ENCODE assay signal across 9 cellular contexts in the genomic region with DNA sequence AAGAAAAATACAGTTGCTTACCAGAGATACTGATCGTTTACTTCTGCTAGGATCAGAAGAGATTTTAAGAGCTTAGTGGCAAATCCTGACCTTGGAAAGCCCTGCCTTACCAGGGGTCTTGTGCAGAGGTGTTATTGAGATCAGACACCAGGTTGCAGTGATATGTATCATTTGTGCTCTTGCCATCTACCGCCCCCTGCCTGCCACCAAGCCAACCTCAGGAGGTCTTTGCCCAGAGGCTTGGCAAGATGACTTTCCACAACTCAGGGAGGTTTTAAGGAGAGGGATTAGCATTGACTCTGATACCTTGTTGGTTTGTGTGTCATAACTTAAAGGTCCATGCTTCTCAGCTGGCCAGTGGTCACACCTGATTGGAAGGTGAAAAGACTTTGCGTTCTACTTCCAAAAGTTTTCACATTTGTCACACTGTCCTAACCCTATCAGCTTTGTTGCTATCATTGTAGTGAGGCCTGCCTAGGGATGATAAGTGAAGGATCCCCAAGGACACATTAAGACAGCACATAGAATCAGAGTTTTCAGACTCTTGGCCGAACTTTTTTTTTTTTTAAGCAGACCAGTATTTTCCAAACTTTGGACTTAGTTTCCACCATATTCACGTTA. TPM values are rescaled to one million over a fixed set of nuclear protein-coding genes. Genes with fewer than 3 reads are reported as not detected.
DNase-seq lines count a peak whose midpoint lies in the region; ATAC-seq, FAIRE-seq and TF ChIP-seq lines count a peak whose summit lies in the region.
"Had no signal": no experiment of that assay in that cellular context is flagged by ENCODE, and none has a peak within 500 bp of the region (broad histone marks: within the 10 kb centered on the region; RNA-seq: fewer than 3 reads in every experiment).

No MANE protein-coding gene starts in this region.

- H3K9me2 ChIP-seq in Loucy (replicated peaks; ENCODE audit: low read depth, low read length) = no peaks in the 10 kb centered on the region

- H3K27me3 Mint-ChIP-seq in chondrocyte (ENCODE audit: low read depth) = no peaks in the 10 kb centered on the region

- H3K4me2 ChIP-seq in Loucy (ENCODE audit: low read depth, low read length, poor library complexity, severe bottlenecking) (no peak overlapping the region), mesenchymal stem cell (ENCODE audit: low read length, poor library complexity, severe bottlenecking) (no peak overlapping the region)

- H3K79me2 ChIP-seq in Loucy (ENCODE audit: insufficient read depth, low read length) = peaks cover 60% of the 10 kb centered on the region

- H2BK12ac ChIP-seq in mesenchymal stem cell (ENCODE audit: low read length in 2 of 2) = no peak overlapping the region

- H3K36me3 ChIP-seq in Loucy (ENCODE audit: insufficient read depth, low read length) = no peaks in the 10 kb centered on the region
- H3K36me3 ChIP-seq in mesenchymal stem cell (ENCODE audit: control insufficient read depth in 1 of 2, insufficient read depth in 2 of 2, low read depth in 1 of 2, low read length in 2 of 2) = no peaks in the 10 kb centered on the region

- no peak for DNase-seq in D721Med (ENCODE audit: insufficient read length, low spot score)
- DNase-seq in activated CD4-positive, CD25-positive, alpha-beta regulatory T cell treated with anti-CD3 and anti-CD28 coated beads, Interleukin-2, amount 50 U/mL, for 16 hours (ENCODE audit: low read depth, low spot score) = peak; percentile 24
- DNase-seq in chondrocyte (ENCODE audit: low spot score) = no peak
- peak; percentile 52 for DNase-seq in mesenchymal stem cell
- peak; percentile 25 to 48 (median 39) for DNase-seq in stimulated activated naive CD4-positive, alpha-beta T cell (lab: John Stamatoyannopoulos, UW)
- DNase-seq in DMS79 (lab: John Stamatoyannopoulos, UW) = no peak

- H3K4me3 ChIP-seq in Loucy (ENCODE audit: low read length, poor library complexity, severe bottlenecking) (no peak overlapping the region), mesenchymal stem cell (ENCODE audit: insufficient read depth in 1 of 2, low read depth in 1 of 2, low read length in 2 of 2) (no peak overlapping the region)

- peaks cover 16% of the 10 kb centered on the region for H4K20me1 ChIP-seq in Loucy (ENCODE audit: insufficient read depth, low read length, poor library complexity, severe bottlenecking)

- H3K4ac ChIP-seq in mesenchymal stem cell (ENCODE audit: low read depth in 1 of 2, low read length in 2 of 2) = no peak overlapping the region

- no peaks in the 10 kb centered on the region for H3K9me3 Mint-ChIP-seq in chondrocyte (ENCODE audit: low read depth)
- H3K9me3 Mint-ChIP-seq: T-helper 1 cell treated with Interleukin-12 subunit alpha and Interleukin-12 subunit beta and Interleukin-4 antibody, amounts not matched to agents 30 μg/mL and 1 μg/mL, for 36 hours had no signal

- no peak overlapping the region for H2BK120ac ChIP-seq in mesenchymal stem cell (ENCODE audit: low read depth, low read length)

- H3K36me3 Mint-ChIP-seq in chondrocyte (ENCODE audit: low read depth) = no peaks in the 10 kb centered on the region

- H3K4me1 Mint-ChIP-seq in chondrocyte (ENCODE audit: low read depth) = peaks cover 9% of the 10 kb centered on the region

- FAIRE-seq in D721Med (lab: Jason Lieb, UNC) = no peak

- H2BK15ac ChIP-seq in mesenchymal stem cell (ENCODE audit: low read depth, poor library complexity, severe bottlenecking) = no peak overlapping the region

- H3K27ac Mint-ChIP-seq in chondrocyte (ENCODE audit: unreplicated experiment) = no peak overlapping the region
- H3K27ac Mint-ChIP-seq: T-helper 1 cell treated with Interleukin-12 subunit alpha and Interleukin-12 subunit beta and Interleukin-4 antibody, amounts not matched to agents 30 μg/mL and 1 μg/mL, for 36 hours had no signal

- ATAC-seq in GM21447 (IDR thresholded peaks at IDR 0.05; ENCODE audit: unreplicated experiment) = peak; percentile 72

- 50% methylated on average over 3 of the region's 5 CpGs for WGBS in mesenchymal stem cell

- H3K9ac ChIP-seq in Loucy (ENCODE audit: low read depth, low read length, poor library complexity, severe bottlenecking) (no peak overlapping the region), mesenchymal stem cell (ENCODE audit: low read length) (no peak overlapping the region)

- no peak overlapping the region for H3K14ac ChIP-seq in mesenchymal stem cell (ENCODE audit: low read length in 2 of 2)

- no peak overlapping the region for H2BK5ac ChIP-seq in mesenchymal stem cell (ENCODE audit: low read depth, low read length, poor library complexity, severe bottlenecking)

- peak; percentile 77 for TF ChIP-seq CTCF in D721Med (IDR thresholded peaks at IDR 0.05; ENCODE audit: insufficient read depth, missing control alignments)
- peak; percentile 89 for TF ChIP-seq CTCF in Loucy (conservative IDR thresholded peaks at IDR 0.05; ENCODE audit: low read length)
- TF ChIP-seq CTCF in chondrocyte (IDR thresholded peaks at IDR 0.05) = peak; percentile 74

- H3F3A ChIP-seq in Loucy (ENCODE audit: low read depth) = no peaks in the 10 kb centered on the region

- H4K91ac ChIP-seq in mesenchymal stem cell (ENCODE audit: low read length) = no peak overlapping the region

- H3K27ac ChIP-seq in mesenchymal stem cell (ENCODE audit: low read length, poor library complexity, severe bottlenecking) = no peak overlapping the region

- H4K8ac ChIP-seq in mesenchymal stem cell (ENCODE audit: low read length) = no peak overlapping the region

- H3K9me3 ChIP-seq in Loucy (ENCODE audit: insufficient read depth, low read depth, low read length) (no peaks in the 10 kb centered on the region), mesenchymal stem cell (ENCODE audit: control insufficient read depth, low read length) (no peaks in the 10 kb centered on the region)

- no peak overlapping the region for H2AK5ac ChIP-seq in mesenchymal stem cell (ENCODE audit: low read length, severe bottlenecking)

- H3K23ac ChIP-seq in mesenchymal stem cell (ENCODE audit: low read length in 2 of 2) = no peak overlapping the region

- no peak overlapping the region for H3K4me3 Mint-ChIP-seq in chondrocyte (ENCODE audit: unreplicated experiment)
- H3K4me3 Mint-ChIP-seq: T-helper 1 cell treated with Interleukin-12 subunit alpha and Interleukin-12 subunit beta and Interleukin-4 antibody, amounts not matched to agents 30 μg/mL and 1 μg/mL, for 36 hours had no signal

- H3K27me3 ChIP-seq in Loucy (ENCODE audit: insufficient read depth, low read length, poor library complexity, severe bottlenecking) = no peaks in the 10 kb centered on the region
- no peaks in the 10 kb centered on the region for H3K27me3 ChIP-seq in mesenchymal stem cell (ENCODE audit: control insufficient read depth in 1 of 2, insufficient read depth in 1 of 2, low read length in 2 of 2)

- H2AFZ ChIP-seq in Loucy (ENCODE audit: low read length) (no peak overlapping the region), mesenchymal stem cell (ENCODE audit: low read depth, low read length) (no peak overlapping the region)

- H3K18ac ChIP-seq in mesenchymal stem cell (ENCODE audit: low read depth in 1 of 2, low read length in 2 of 2) = no peak overlapping the region

- H3K4me1 ChIP-seq in Loucy (ENCODE audit: insufficient read depth, low read length, poor library complexity, severe bottlenecking) = peaks cover 10% of the 10 kb centered on the region
- peaks cover 6% of the 10 kb centered on the region for H3K4me1 ChIP-seq in mesenchymal stem cell (ENCODE audit: control insufficient read depth, insufficient read depth, low read depth, low read length)

- H3K79me1 ChIP-seq in mesenchymal stem cell (replicated peaks; ENCODE audit: low read length, poor library complexity, severe bottlenecking) = peaks cover 19% of the 10 kb centered on the region

RNA-seq across cellular contexts. Expression of a gene that starts 46.2 kb away (rescaled TPM):
- 27.6 to 30.0 TPM (median 29.8 TPM) in 3 replicates for total RNA-seq in chondrocyte
- 75.8 TPM for polyA plus RNA-seq in mesenchymal stem cell (2013, experiment 1 of 2)
- polyA plus RNA-seq in mesenchymal stem cell (2013, experiment 2 of 2) = 73.2 TPM

Comparison
In these comparisons a context has a peak if more than half of its experiments do, and no peak if none do; other contexts are left out.
1. DNase-seq: peak in activated CD4-positive, CD25-positive, alpha-beta regulatory T cell treated with anti-CD3 and anti-CD28 coated beads, Interleukin-2, amount 50 U/mL, for 16 hours (single experiment), mesenchymal stem cell (single experiment) and stimulated activated naive CD4-positive, alpha-beta T cell (6 of 6); none in D721Med (single experiment), chondrocyte (single experiment) and DMS79 (single experiment).
2. Peak in every context shown above with its lines, with median percentiles within 50 percentile points of each other: CTCF ChIP-seq.